In genomic region chr4:103019319-103020124, GRCh38 we compare ENCODE assay signal across 7 cellular contexts. TPM values are rescaled to one million over a fixed set of nuclear protein-coding genes. Genes with fewer than 3 reads are reported as not detected.
A peak's percentile ranks its signal among the peaks of the same experiment; 100 is the strongest.
DNase-seq lines count a peak whose midpoint lies in the region; ATAC-seq, FAIRE-seq and TF ChIP-seq lines count a peak whose summit lies in the region.

A gene with protein sequence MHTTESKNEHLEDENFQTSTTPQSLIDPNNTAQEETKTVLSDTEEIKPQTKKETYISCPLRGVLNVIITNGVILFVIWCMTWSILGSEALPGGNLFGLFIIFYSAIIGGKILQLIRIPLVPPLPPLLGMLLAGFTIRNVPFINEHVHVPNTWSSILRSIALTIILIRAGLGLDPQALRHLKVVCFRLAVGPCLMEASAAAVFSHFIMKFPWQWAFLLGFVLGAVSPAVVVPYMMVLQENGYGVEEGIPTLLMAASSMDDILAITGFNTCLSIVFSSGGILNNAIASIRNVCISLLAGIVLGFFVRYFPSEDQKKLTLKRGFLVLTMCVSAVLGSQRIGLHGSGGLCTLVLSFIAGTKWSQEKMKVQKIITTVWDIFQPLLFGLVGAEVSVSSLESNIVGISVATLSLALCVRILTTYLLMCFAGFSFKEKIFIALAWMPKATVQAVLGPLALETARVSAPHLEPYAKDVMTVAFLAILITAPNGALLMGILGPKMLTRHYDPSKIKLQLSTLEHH (minus strand): TSS chr4:103019705. CDS start chr4:102991711, 27,994 bp downstream.

- intact Hi-C loops in body of pancreas (cut with DNase I), result no loop called here

- peak; percentile 80 to 93 (median 91) for TF ChIP-seq POLR2A in body of pancreas (IDR thresholded peaks at IDR 0.05)

- 0 to 2% methylated on average over 21 to 46 of the region's 46 CpGs for WGBS in body of pancreas, 2 donors

- no peaks in the 10 kb centered on the region for H3K36me3 ChIP-seq in body of pancreas (replicated peaks in 1 of 2; ENCODE audit: insufficient read depth in 1 of 2, low read depth in 2 of 2)

- peak in 3 of 7 experiments; percentile 25 to 34 (median 27) for TF ChIP-seq CTCF in body of pancreas (IDR thresholded peaks at IDR 0.05)

- peak; percentile 99 for ATAC-seq in GM18502 (IDR thresholded peaks at IDR 0.05; ENCODE audit: poor library complexity, unreplicated experiment)
- ATAC-seq in HG02870 (IDR thresholded peaks at IDR 0.05; ENCODE audit: unreplicated experiment), result peak; percentile 96
- peak; percentile 99 for ATAC-seq in body of pancreas

- peak; percentile 34 for DNase-seq in NCI-H146 treated with DMSO at 0.1 percent for 48 hours (lab: John Stamatoyannopoulos, UW; ENCODE audit: unreplicated experiment)
- DNase-seq in body of pancreas, result peak; percentile 98
- peak; percentile 78 for DNase-seq in iPS DF 19.7 (ENCODE audit: low read depth, low spot score)
- DNase-seq in skeletal muscle cell (ENCODE audit: low read depth), result peak; percentile 97

- no peak within 1 kb of the TSS for H3K4me3 ChIP-seq in body of pancreas
- H3K4me3 ChIP-seq in skeletal muscle cell (ENCODE audit: low read depth, low read length), result peak within 1 kb of the TSS; percentile 52

- FAIRE-seq in TTC549 (lab: Jason Lieb, UNC), result peak; percentile 28

- no peaks in the 10 kb centered on the region for H3K9me3 ChIP-seq in body of pancreas

- H3K27me3 ChIP-seq in body of pancreas, result no peaks in the 10 kb centered on the region

- peak within 1 kb of the TSS; percentile 88 to 92 (median 91) for H3K27ac ChIP-seq in body of pancreas

- H3K4me1 ChIP-seq in body of pancreas, result peaks cover 18% of the 10 kb centered on the region

RNA-seq across cellular contexts. Expression of the gene that starts here (rescaled TPM):
- total RNA-seq in body of pancreas, result not detected

Comparison
In these comparisons a context has a peak if more than half of its experiments do, and no peak if none do; other contexts are left out.
1. Peak in DNase-seq, ATAC-seq and H3K27ac ChIP-seq in body of pancreas; RNA of the gene not detected or under 1 TPM.
2. DNase-seq: peak in every context shown above with its lines; median percentile 98 in body of pancreas; 97 in skeletal muscle cell; 78 in iPS DF 19.7; 34 in NCI-H146 treated with DMSO at 0.1 percent for 48 hours.